Comparison of ENCODE assay signal across 1 cellular context in the genomic region with DNA sequence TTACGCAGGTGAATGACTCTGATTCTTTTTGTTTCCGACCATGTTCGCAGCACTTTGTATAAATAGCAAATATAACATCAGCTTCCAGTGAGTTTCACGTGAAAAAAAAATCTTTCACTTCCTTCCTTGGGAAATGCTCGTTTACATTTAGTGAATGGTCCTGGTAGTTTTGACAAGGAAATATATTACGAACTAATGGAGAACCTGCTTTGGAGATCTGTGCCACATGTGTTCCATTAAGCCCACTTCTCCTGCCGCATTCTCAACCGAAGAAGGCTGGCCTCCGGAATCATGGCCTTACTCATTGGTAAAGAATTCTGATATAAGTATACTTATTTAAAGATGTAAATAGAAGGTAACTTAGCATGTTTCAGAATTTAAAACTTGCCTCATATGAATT.
TF ChIP-seq lines count a peak whose summit lies in the region.

No MANE protein-coding gene starts in this region.

TF ChIP-seq in WTC11, 78 proteins besides CTCF, POLR2A, EP300 and RAD21 (continued from another document):
- no peak for TF ChIP-seq E2F5 (CRISPR knock-in tag; IDR thresholded peaks at IDR 0.05)
- TF ChIP-seq, protein P1, sequence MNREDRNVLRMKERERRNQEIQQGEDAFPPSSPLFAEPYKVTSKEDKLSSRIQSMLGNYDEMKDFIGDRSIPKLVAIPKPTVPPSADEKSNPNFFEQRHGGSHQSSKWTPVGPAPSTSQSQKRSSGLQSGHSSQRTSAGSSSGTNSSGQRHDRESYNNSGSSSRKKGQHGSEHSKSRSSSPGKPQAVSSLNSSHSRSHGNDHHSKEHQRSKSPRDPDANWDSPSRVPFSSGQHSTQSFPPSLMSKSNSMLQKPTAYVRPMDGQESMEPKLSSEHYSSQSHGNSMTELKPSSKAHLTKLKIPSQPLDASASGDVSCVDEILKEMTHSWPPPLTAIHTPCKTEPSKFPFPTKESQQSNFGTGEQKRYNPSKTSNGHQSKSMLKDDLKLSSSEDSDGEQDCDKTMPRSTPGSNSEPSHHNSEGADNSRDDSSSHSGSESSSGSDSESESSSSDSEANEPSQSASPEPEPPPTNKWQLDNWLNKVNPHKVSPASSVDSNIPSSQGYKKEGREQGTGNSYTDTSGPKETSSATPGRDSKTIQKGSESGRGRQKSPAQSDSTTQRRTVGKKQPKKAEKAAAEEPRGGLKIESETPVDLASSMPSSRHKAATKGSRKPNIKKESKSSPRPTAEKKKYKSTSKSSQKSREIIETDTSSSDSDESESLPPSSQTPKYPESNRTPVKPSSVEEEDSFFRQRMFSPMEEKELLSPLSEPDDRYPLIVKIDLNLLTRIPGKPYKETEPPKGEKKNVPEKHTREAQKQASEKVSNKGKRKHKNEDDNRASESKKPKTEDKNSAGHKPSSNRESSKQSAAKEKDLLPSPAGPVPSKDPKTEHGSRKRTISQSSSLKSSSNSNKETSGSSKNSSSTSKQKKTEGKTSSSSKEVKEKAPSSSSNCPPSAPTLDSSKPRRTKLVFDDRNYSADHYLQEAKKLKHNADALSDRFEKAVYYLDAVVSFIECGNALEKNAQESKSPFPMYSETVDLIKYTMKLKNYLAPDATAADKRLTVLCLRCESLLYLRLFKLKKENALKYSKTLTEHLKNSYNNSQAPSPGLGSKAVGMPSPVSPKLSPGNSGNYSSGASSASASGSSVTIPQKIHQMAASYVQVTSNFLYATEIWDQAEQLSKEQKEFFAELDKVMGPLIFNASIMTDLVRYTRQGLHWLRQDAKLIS (CRISPR knock-in tag; IDR thresholded peaks at IDR 0.05; ENCODE audit: borderline replicate concordance) = no peak
- TF ChIP-seq, protein P2, sequence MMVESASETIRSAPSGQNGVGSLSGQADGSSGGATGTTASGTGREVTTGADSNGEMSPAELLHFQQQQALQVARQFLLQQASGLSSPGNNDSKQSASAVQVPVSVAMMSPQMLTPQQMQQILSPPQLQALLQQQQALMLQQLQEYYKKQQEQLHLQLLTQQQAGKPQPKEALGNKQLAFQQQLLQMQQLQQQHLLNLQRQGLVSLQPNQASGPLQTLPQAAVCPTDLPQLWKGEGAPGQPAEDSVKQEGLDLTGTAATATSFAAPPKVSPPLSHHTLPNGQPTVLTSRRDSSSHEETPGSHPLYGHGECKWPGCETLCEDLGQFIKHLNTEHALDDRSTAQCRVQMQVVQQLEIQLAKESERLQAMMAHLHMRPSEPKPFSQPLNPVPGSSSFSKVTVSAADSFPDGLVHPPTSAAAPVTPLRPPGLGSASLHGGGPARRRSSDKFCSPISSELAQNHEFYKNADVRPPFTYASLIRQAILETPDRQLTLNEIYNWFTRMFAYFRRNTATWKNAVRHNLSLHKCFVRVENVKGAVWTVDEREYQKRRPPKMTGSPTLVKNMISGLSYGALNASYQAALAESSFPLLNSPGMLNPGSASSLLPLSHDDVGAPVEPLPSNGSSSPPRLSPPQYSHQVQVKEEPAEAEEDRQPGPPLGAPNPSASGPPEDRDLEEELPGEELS (CRISPR knock-in tag; IDR thresholded peaks at IDR 0.05) = no peak
